9 cellular contexts compared by ENCODE assay signal in genomic region chr6:108118791-108119211, GRCh38. TPM values are rescaled to one million over a fixed set of nuclear protein-coding genes. Genes with fewer than 3 reads are reported as not detected.
DNase-seq lines count a peak whose midpoint lies in the region; ATAC-seq, FAIRE-seq and TF ChIP-seq lines count a peak whose summit lies in the region.
"Had no signal": no experiment of that assay in that cellular context is flagged by ENCODE, and none has a peak within 500 bp of the region (broad histone marks: within the 10 kb centered on the region; RNA-seq: fewer than 3 reads in every experiment).

No MANE protein-coding gene starts in this region.

- in situ Hi-C loops in brain microvascular endothelial cell (cut with HindIII; ENCODE audit: low pct_ligation_motif_present, low sequenced_read_pairs), result loop anchor here (25.0 kb wide), 1 partner anchor 368 kb away; no protein-coding TSS in a partner anchor

- peaks cover 26% of the 10 kb centered on the region for H3K4me1 ChIP-seq in A673 (ENCODE audit: insufficient read depth, low read length, poor library complexity, severe bottlenecking)
- peaks cover 42% of the 10 kb centered on the region for H3K4me1 ChIP-seq in mucosa of stomach (ENCODE audit: control insufficient read depth, insufficient read depth, low read length)

- peak overlapping the region; percentile 39 for H3K9ac ChIP-seq in mucosa of stomach (ENCODE audit: low read length)

- H3K4me3 ChIP-seq in A673 (ENCODE audit: low read depth, low read length, poor library complexity, severe bottlenecking), result peak overlapping the region; percentile 38
- H3K4me3 ChIP-seq in brain microvascular endothelial cell (ENCODE audit: low read depth, low read length), result peak overlapping the region; percentile 3
- no peak overlapping the region for H3K4me3 ChIP-seq in mucosa of stomach (ENCODE audit: low read length)

- CTCF ChIA-PET in A673 (lab: Charles Lee), result no interaction called here

- TF ChIP-seq CTCF in A673 (conservative IDR thresholded peaks at IDR 0.05; ENCODE audit: low read depth, low read length) (no peak), brain microvascular endothelial cell (IDR thresholded peaks at IDR 0.05; ENCODE audit: low read depth, low read length, missing control alignments) (no peak)

- H3K36me3 ChIP-seq in A673 (ENCODE audit: insufficient read depth, low read length, poor library complexity, severe bottlenecking) (no peaks in the 10 kb centered on the region), brain microvascular endothelial cell (replicated peaks) (no peaks in the 10 kb centered on the region), mucosa of stomach (ENCODE audit: control insufficient read depth, insufficient read depth, low read length) (no peaks in the 10 kb centered on the region)

- peak; percentile 37 for DNase-seq in A673 (ENCODE audit: low spot score)
- DNase-seq in GM19239 (ENCODE audit: insufficient read length, low spot score), result no peak
- DNase-seq in brain microvascular endothelial cell, result no peak
- no peak for DNase-seq in COLO668 (lab: John Stamatoyannopoulos, UW; ENCODE audit: unreplicated experiment)
- DNase-seq in HK-2 (ENCODE audit: unreplicated experiment), result no peak
- DNase-seq in activated CD4-positive, alpha-beta T cell treated with anti-CD3 and anti-CD28 coated beads for 1 hour, result no peak

- H3K9me3 ChIP-seq in A673 (ENCODE audit: low read depth, low read length, poor library complexity, severe bottlenecking), result no peaks in the 10 kb centered on the region
- no peaks in the 10 kb centered on the region for H3K9me3 ChIP-seq in mucosa of stomach (ENCODE audit: control insufficient read depth, low read length)

- no peak for ATAC-seq in GM18907 (IDR thresholded peaks at IDR 0.05; ENCODE audit: unreplicated experiment)

- intact Hi-C loops in A673 (cut with micrococcal nuclease; ENCODE audit: unreplicated experiment), result loop anchor here (5.0 to 10.0 kb wide), 2 partner anchors 144 to 956 kb away; partner anchors contain the start of gene SNX3

- POLR2A ChIA-PET in A673 (lab: Charles Lee; ENCODE audit: low non-redundant PET), result no interaction called here

- H3K27ac ChIP-seq in A673 (ENCODE audit: low read depth, low read length, poor library complexity, severe bottlenecking), result no peak overlapping the region
- H3K27ac ChIP-seq in brain microvascular endothelial cell, result no peak overlapping the region

- H3K27me3 ChIP-seq in A673 (replicated peaks; ENCODE audit: insufficient read depth, low read depth, low read length, poor library complexity) (peaks cover 81% of the 10 kb centered on the region), brain microvascular endothelial cell (replicated peaks) (peaks cover 65% of the 10 kb centered on the region), mucosa of stomach (ENCODE audit: control insufficient read depth, insufficient read depth, low read length) (peaks cover 97% of the 10 kb centered on the region)

- BruUV-seq in A673 (replicated peaks; lab: Mats Ljungman, UMichigan), result no TSS peak

- FAIRE-seq in GM19239 (lab: Jason Lieb, UNC), result peak; percentile 39

RNA-seq across cellular contexts. Expression of gene OSTM1, which starts 44.3 kb away (rescaled TPM):
- total RNA-seq in A673 (2021), result 19.7 and 23.8 TPM in 2 replicates

RNA-seq across cellular contexts. Expression of gene NR2E1, which starts 47.0 kb away (rescaled TPM):
- not detected in 2 replicates for total RNA-seq in A673 (2021)
- total RNA-seq: LHCN-M2 had no signal
